Comparison of ENCODE assay signal across 23 cellular contexts in genomic region chr2:176409671-176410070, GRCh38.
"Had no signal": no experiment of that assay in that cellular context is flagged by ENCODE, and none has a peak within 500 bp of the region (broad histone marks: within the 10 kb centered on the region; RNA-seq: fewer than 3 reads in every experiment).

No MANE protein-coding gene starts in this region.

- H3K4me3 ChIP-seq: body of pancreas, SJCRH30 had no signal

- ATAC-seq: activated CD4-positive, CD25-positive, alpha-beta regulatory T cell treated with anti-CD3 and anti-CD28 coated beads, Interleukin-2, amount 50 U/mL, for 24 hours; activated CD8-positive, alpha-beta T cell treated with anti-CD3 and anti-CD28 coated beads for 36 hours; body of pancreas; Panc1; SK-N-SH treated with all-trans-retinoic acid at 6 μM for 48 hours had no signal

- H3K36me3 ChIP-seq: SJCRH30 had no signal

- H3K27me3 ChIP-seq: body of pancreas, SJCRH30 had no signal

- DNase-seq: activated CD4-positive, alpha-beta T cell treated with anti-CD3 and anti-CD28 coated beads for 4 hours; activated CD8-positive, alpha-beta memory T cell treated with anti-CD3 and anti-CD28 coated beads, Interleukin-2, amount 50 U/mL, for 4 hours; activated CD8-positive, alpha-beta T cell treated with anti-CD3 and anti-CD28 coated beads for 36 hours; activated naive CD4-positive, alpha-beta T cell treated with anti-CD3 and anti-CD28 coated beads, Interleukin-2, amount 50 U/mL, for 16 hours; activated naive CD8-positive, alpha-beta T cell treated with anti-CD3 and anti-CD28 coated beads, Interleukin-2, amount 10 ng/mL, durations not matched to agents 7 days and 5 days; aorta; body of pancreas; central memory CD4-positive, alpha-beta T cell; NCI-H1092 treated with DMSO at 0.1 percent for 48 hours; NCI-H1417 treated with DMSO at 0.1 percent for 48 hours; NCI-H1694; NCI-H2029; NCI-H2107; NCI-H2171 treated with DMSO at 0.1 percent for 48 hours; NCI-H226; NCI-H526; NCI-H774; Right ventricle myocardium superior; SJCRH30 had no signal

- H3K27ac ChIP-seq: body of pancreas, RWPE1, SJCRH30 had no signal

- H3K4me1 ChIP-seq: body of pancreas had no signal

- H3K9me3 ChIP-seq: body of pancreas, SJCRH30 had no signal
